In genomic region chr10:74888947-74889661, GRCh38 we compare ENCODE assay signal across 9 cellular contexts.
DNase-seq lines count a peak whose midpoint lies in the region; ATAC-seq and TF ChIP-seq lines count a peak whose summit lies in the region.
"Had no signal": no experiment of that assay in that cellular context is flagged by ENCODE, and none has a peak within 500 bp of the region (broad histone marks: within the 10 kb centered on the region; RNA-seq: fewer than 3 reads in every experiment).

No MANE protein-coding gene starts in this region.

- no peak overlapping the region for H3K27ac ChIP-seq in foreskin keratinocyte
- H3K27ac ChIP-seq in gastrocnemius medialis: peak overlapping the region; percentile 21 to 72 (median 52)

- H3K4me3 Mint-ChIP-seq in activated naive CD4-positive, alpha-beta T cell treated with anti-CD3 and anti-CD28 coated beads, Interleukin-2, amount 50 U/mL, for 24 hours: no peak overlapping the region
- H3K4me3 Mint-ChIP-seq in activated naive CD4-positive, alpha-beta T cell treated with anti-CD3 and anti-CD28 coated beads, Interleukin-2, amount 10 ng/mL, durations not matched to agents 7 days and 5 days: no peak overlapping the region

- H3K4me1 ChIP-seq in foreskin keratinocyte (no peaks in the 10 kb centered on the region), gastrocnemius medialis (peaks cover 41 to 63% of the 10 kb centered on the region in 2 donors)

- no peaks in the 10 kb centered on the region for H3K27me3 Mint-ChIP-seq in activated naive CD4-positive, alpha-beta T cell treated with anti-CD3 and anti-CD28 coated beads, Interleukin-2, amount 50 U/mL, for 24 hours
- no peaks in the 10 kb centered on the region for H3K27me3 Mint-ChIP-seq in activated naive CD4-positive, alpha-beta T cell treated with anti-CD3 and anti-CD28 coated beads, Interleukin-2, amount 10 ng/mL, durations not matched to agents 7 days and 5 days

- no peaks in the 10 kb centered on the region for H3K27me3 ChIP-seq in foreskin keratinocyte
- no peaks in the 10 kb centered on the region for H3K27me3 ChIP-seq in gastrocnemius medialis

- H3K4me1 Mint-ChIP-seq in activated naive CD4-positive, alpha-beta T cell treated with anti-CD3 and anti-CD28 coated beads, Interleukin-2, amount 50 U/mL, for 24 hours: peaks cover 60% of the 10 kb centered on the region
- no peaks in the 10 kb centered on the region for H3K4me1 Mint-ChIP-seq in activated naive CD4-positive, alpha-beta T cell treated with anti-CD3 and anti-CD28 coated beads, Interleukin-2, amount 10 ng/mL, durations not matched to agents 7 days and 5 days

- H3K9me3 Mint-ChIP-seq in activated naive CD4-positive, alpha-beta T cell treated with anti-CD3 and anti-CD28 coated beads, Interleukin-2, amount 50 U/mL, for 24 hours: no peaks in the 10 kb centered on the region
- H3K9me3 Mint-ChIP-seq in activated naive CD4-positive, alpha-beta T cell treated with anti-CD3 and anti-CD28 coated beads, Interleukin-2, amount 10 ng/mL, durations not matched to agents 7 days and 5 days: no peaks in the 10 kb centered on the region

- H3K36me3 Mint-ChIP-seq in activated naive CD4-positive, alpha-beta T cell treated with anti-CD3 and anti-CD28 coated beads, Interleukin-2, amount 50 U/mL, for 24 hours: no peaks in the 10 kb centered on the region
- no peaks in the 10 kb centered on the region for H3K36me3 Mint-ChIP-seq in activated naive CD4-positive, alpha-beta T cell treated with anti-CD3 and anti-CD28 coated beads, Interleukin-2, amount 10 ng/mL, durations not matched to agents 7 days and 5 days

- H3K36me3 ChIP-seq in gastrocnemius medialis: no peaks in the 10 kb centered on the region

- TF ChIP-seq CTCF in foreskin keratinocyte (conservative IDR thresholded peaks at IDR 0.05): peak; percentile 41
- peak in 2 of 5 experiments; percentile 20 to 21 for TF ChIP-seq CTCF in gastrocnemius medialis (IDR thresholded peaks at IDR 0.05 in 4 of 5, conservative IDR thresholded peaks at IDR 0.05 in 1 of 5)

- peak overlapping the region; percentile 26 for H3K27ac Mint-ChIP-seq in activated naive CD4-positive, alpha-beta T cell treated with anti-CD3 and anti-CD28 coated beads, Interleukin-2, amount 50 U/mL, for 24 hours
- H3K27ac Mint-ChIP-seq in activated naive CD4-positive, alpha-beta T cell treated with anti-CD3 and anti-CD28 coated beads, Interleukin-2, amount 10 ng/mL, durations not matched to agents 7 days and 5 days: no peak overlapping the region

- no peaks in the 10 kb centered on the region for H3K9me3 ChIP-seq in gastrocnemius medialis

- intact Hi-C loops in gastrocnemius medialis (cut with DNase I; ENCODE audit: low total_unique reads): loop anchor here (2.0 to 5.0 kb wide), 2 partner anchors 133 to 220 kb away; a partner anchor contains a TSS

- CTCF ChIA-PET in activated naive CD4-positive, alpha-beta T cell treated with anti-CD3 and anti-CD28 coated beads, Interleukin-2, amount 10 ng/mL, durations not matched to agents 7 days and 5 days (lab: Charles Lee): interaction anchor here (1.0 kb wide), 1 partner anchor 153 kb away, joined by 3 read pairs; no protein-coding TSS in a partner anchor

- DNase-seq in activated naive CD4-positive, alpha-beta T cell treated with anti-CD3 and anti-CD28 coated beads, Interleukin-2, amount 10 ng/mL, durations not matched to agents 7 days and 5 days: no peak
- DNase-seq in NCI-H69 (lab: John Stamatoyannopoulos, UW): peak; percentile 45
- DNase-seq in foreskin keratinocyte: no peak
- peak in 1 of 2 donors; percentile 25 for DNase-seq in gastrocnemius medialis
- DNase-seq in NCI-H1048 (lab: John Stamatoyannopoulos, UW): no peak
- no peak for DNase-seq in NCI-H128 (lab: John Stamatoyannopoulos, UW; ENCODE audit: unreplicated experiment)
- DNase-seq in SIG-M5 (lab: John Stamatoyannopoulos, UW): no peak
- DNase-seq: NCI-H2029 had no signal

- no peak for TF ChIP-seq POLR2A in gastrocnemius medialis (IDR thresholded peaks at IDR 0.05)

- no peak for ATAC-seq in foreskin keratinocyte
- peak; percentile 53 to 68 for ATAC-seq in gastrocnemius medialis

- in situ Hi-C loops in gastrocnemius medialis (cut with MboI; ENCODE audit: low sequenced_read_pairs in 4 of 4): no loop called here

- no peak overlapping the region for H3K4me3 ChIP-seq in gastrocnemius medialis
